In the genomic region with DNA sequence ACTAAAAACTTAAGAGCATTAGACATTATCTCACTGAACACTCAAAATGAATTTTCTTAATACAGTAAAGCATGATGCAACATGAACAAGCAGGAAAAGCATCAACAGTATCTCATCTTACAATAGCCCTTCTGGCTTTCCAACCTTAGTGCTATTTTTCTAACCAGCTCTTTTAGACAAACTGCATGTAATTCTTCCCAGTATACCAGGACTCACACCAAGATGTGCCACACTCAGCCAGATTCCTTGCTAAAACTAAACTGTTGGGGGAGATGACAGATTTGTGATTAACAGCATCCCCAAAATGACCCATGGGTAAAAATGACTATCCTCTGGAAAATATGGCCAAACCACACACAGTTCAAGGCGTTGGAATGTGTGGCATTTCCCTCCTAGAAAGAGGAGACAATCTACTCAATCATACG, we compare ENCODE assay signal across 10 cellular contexts. TPM values are rescaled to one million over a fixed set of nuclear protein-coding genes. Genes with fewer than 3 reads are reported as not detected.
DNase-seq lines count a peak whose midpoint lies in the region; ATAC-seq and TF ChIP-seq lines count a peak whose summit lies in the region.
"Had no signal": no experiment of that assay in that cellular context is flagged by ENCODE, and none has a peak within 500 bp of the region (broad histone marks: within the 10 kb centered on the region; RNA-seq: fewer than 3 reads in every experiment).

No MANE protein-coding gene starts in this region.

- H3K27me3 ChIP-seq in osteoblast (ENCODE audit: insufficient read depth, low read length): no peaks in the 10 kb centered on the region

- no peak for ATAC-seq in HG03520 (IDR thresholded peaks at IDR 0.05; ENCODE audit: unreplicated experiment)
- ATAC-seq: psoas muscle had no signal

- H3K4me2 ChIP-seq in osteoblast (ENCODE audit: insufficient read depth, low read length): peak overlapping the region; percentile 86

- H3K9me3 ChIP-seq in osteoblast (ENCODE audit: low read depth, low read length): no peaks in the 10 kb centered on the region
- H3K9me3 ChIP-seq: psoas muscle had no signal

- H2AFZ ChIP-seq in osteoblast (ENCODE audit: low read length): no peak overlapping the region

- H3K79me2 ChIP-seq in osteoblast (ENCODE audit: insufficient read depth, low read length): peaks cover 2% of the 10 kb centered on the region

- peaks cover 27% of the 10 kb centered on the region for H3K4me1 ChIP-seq in osteoblast (ENCODE audit: insufficient read depth, low read length)
- H3K4me1 ChIP-seq: psoas muscle had no signal

- TF ChIP-seq CTCF in epithelial cell of esophagus (IDR thresholded peaks at IDR 0.05; ENCODE audit: insufficient read depth, low read depth, low read length, missing control alignments) (no peak), osteoblast (IDR thresholded peaks at IDR 0.05; ENCODE audit: extremely low read depth, low read depth, low read length) (no peak)

- DNase-seq in EH (ENCODE audit: low read depth) (peak; percentile 95), RPMI7951 (ENCODE audit: low read depth) (peak; percentile 78), epithelial cell of esophagus (ENCODE audit: low read depth) (peak; percentile 32), osteoblast (ENCODE audit: insufficient read length, low spot score, missing footprints) (peak; percentile 87), NCI-H526 treated with DMSO at 0.1 percent for 48 hours (lab: John Stamatoyannopoulos, UW) (no peak)
- DNase-seq in stimulated activated CD4-positive, alpha-beta T cell treated with anti-CD3 and anti-CD28 coated beads, Interleukin-4, amount 100 ng/mL, for 24 hours: no peak
- no peak for DNase-seq in stimulated activated CD4-positive, alpha-beta T cell treated with anti-CD3 and anti-CD28 coated beads, Interleukin-15, amount 100 ng/mL, for 24 hours
- DNase-seq: H7, psoas muscle had no signal

- peaks cover 4% of the 10 kb centered on the region for H3K36me3 ChIP-seq in osteoblast (ENCODE audit: insufficient read depth, low read length)

- peak overlapping the region; percentile 79 for H3K27ac ChIP-seq in osteoblast (ENCODE audit: low read depth, low read length)
- H3K27ac ChIP-seq: psoas muscle had no signal

- H3K4me3 ChIP-seq in epithelial cell of esophagus (ENCODE audit: low read length): no peak overlapping the region
- peak overlapping the region; percentile 55 for H3K4me3 ChIP-seq in osteoblast (ENCODE audit: insufficient read depth, low read length)
- H3K4me3 ChIP-seq: psoas muscle had no signal

- H4K20me1 ChIP-seq in osteoblast (ENCODE audit: insufficient read depth, low read length): peaks cover 3% of the 10 kb centered on the region

RNA-seq across cellular contexts. Expression of a gene that starts 36.2 kb away (rescaled TPM):
- 16.1 and 16.6 TPM in 2 replicates for total RNA-seq in RPMI7951 (2014; rRNA removed; shearing (Covaris generic))
- 23.6 and 26.8 TPM in 2 replicates for total RNA-seq in osteoblast

Comparison
In these comparisons a context has a peak if more than half of its experiments do, and no peak if none do; other contexts are left out.
1. DNase-seq: peak in EH (single experiment), RPMI7951 (single experiment), epithelial cell of esophagus (single experiment) and osteoblast (single experiment); none in stimulated activated CD4-positive, alpha-beta T cell treated with anti-CD3 and anti-CD28 coated beads, Interleukin-4, amount 100 ng/mL, for 24 hours (single experiment), NCI-H526 treated with DMSO at 0.1 percent for 48 hours (single experiment) and stimulated activated CD4-positive, alpha-beta T cell treated with anti-CD3 and anti-CD28 coated beads, Interleukin-15, amount 100 ng/mL, for 24 hours (single experiment).